ENCODE assay signal across 18 cellular contexts in genomic region chr11:65402790-65403189, GRCh38. TPM values are rescaled to one million over a fixed set of nuclear protein-coding genes. Genes with fewer than 3 reads are reported as not detected.
"Had no signal": no experiment of that assay in that cellular context is flagged by ENCODE, and none has a peak within 500 bp of the region (broad histone marks: within the 10 kb centered on the region; RNA-seq: fewer than 3 reads in every experiment).

No MANE protein-coding gene starts in this region.

- H3K9me3 Mint-ChIP-seq: activated naive CD8-positive, alpha-beta T cell treated with anti-CD3 and anti-CD28 coated beads for 36 hours; activated T-cell treated with anti-CD3 and anti-CD28 coated beads, Interleukin-2, amount 50 U/mL, for 24 hours; nephron progenitor cell; T-helper 2 cell treated with Interferon-gamma antibody and Interleukin-4, amounts not matched to agents 5 μg/mL and 100 μg/mL, for 36 hours; type B pancreatic cell had no signal

- H3K4me3 Mint-ChIP-seq: activated naive CD8-positive, alpha-beta T cell treated with anti-CD3 and anti-CD28 coated beads for 36 hours; activated T-cell treated with anti-CD3 and anti-CD28 coated beads, Interleukin-2, amount 50 U/mL, for 24 hours; nephron progenitor cell; T-helper 2 cell treated with Interferon-gamma antibody and Interleukin-4, amounts not matched to agents 5 μg/mL and 100 μg/mL, for 36 hours; type B pancreatic cell had no signal

- H3K4me1 ChIP-seq: gastrocnemius medialis, vagina had no signal

- FAIRE-seq: astrocyte, small intestine had no signal

- DNase-seq: activated CD4-positive, alpha-beta T cell treated with anti-CD3 and anti-CD28 coated beads for 1 hour; activated naive CD4-positive, alpha-beta T cell treated with Interleukin-2 at 50 U/mL for 16 hours; activated naive CD8-positive, alpha-beta T cell treated with anti-CD3 and anti-CD28 coated beads for 36 hours; activated T-cell treated with anti-CD3 and anti-CD28 coated beads, Interleukin-2, amount 50 U/mL, for 24 hours; central memory CD4-positive, alpha-beta T cell; esophagus squamous epithelium; gastrocnemius medialis; nephron progenitor cell; small intestine; stimulated activated CD4-positive, alpha-beta T cell treated with anti-CD3 and anti-CD28 coated beads, Interleukin-15, amount 100 ng/mL, for 24 hours; stimulated activated naive CD4-positive, alpha-beta T cell had no signal

- H3K27ac Mint-ChIP-seq: nephron progenitor cell; T-helper 2 cell treated with Interferon-gamma antibody and Interleukin-4, amounts not matched to agents 5 μg/mL and 100 μg/mL, for 36 hours had no signal

- H3K9me3 ChIP-seq: esophagus squamous epithelium, gastrocnemius medialis, thoracic aorta, vagina had no signal

- H3K36me3 Mint-ChIP-seq: type B pancreatic cell had no signal

- H3K4me3 ChIP-seq: esophagus squamous epithelium, gastrocnemius medialis, thoracic aorta, vagina had no signal

- H3K27me3 ChIP-seq: esophagus squamous epithelium, gastrocnemius medialis, vagina had no signal

- H3K27ac ChIP-seq: thoracic aorta, vagina, VCaP had no signal

- H3K27me3 Mint-ChIP-seq: activated naive CD8-positive, alpha-beta T cell treated with anti-CD3 and anti-CD28 coated beads for 36 hours; activated T-cell treated with anti-CD3 and anti-CD28 coated beads, Interleukin-2, amount 50 U/mL, for 24 hours; type B pancreatic cell had no signal

RNA-seq across cellular contexts. Expression of gene TIGD3, which starts 48.2 kb away (rescaled TPM):
- total RNA-seq: sciatic nerve, thoracic aorta, vagina had no signal
